17 cellular contexts compared by ENCODE assay signal in genomic region chr4:27929141-27929540, GRCh38.
DNase-seq lines count a peak whose midpoint lies in the region; ATAC-seq and TF ChIP-seq lines count a peak whose summit lies in the region.
"Had no signal": no experiment of that assay in that cellular context is flagged by ENCODE, and none has a peak within 500 bp of the region (broad histone marks: within the 10 kb centered on the region; RNA-seq: fewer than 3 reads in every experiment).

No MANE protein-coding gene starts in this region.

- peaks cover 28% of the 10 kb centered on the region for H3K4me1 Mint-ChIP-seq in HFFc6 (ENCODE audit: low read depth)
- H3K4me1 Mint-ChIP-seq: B cell; CD14-positive monocyte; CD8-positive, alpha-beta memory T cell had no signal

- DNase-seq in HFFc6 (no peak), PC-3 (peak; percentile 3), epithelial cell of esophagus (ENCODE audit: low read depth) (peak; percentile 17), omental fat pad (ENCODE audit: low spot score) (no peak), 8988T (no peak), GM13977 (ENCODE audit: low spot score) (no peak)
- no peak for DNase-seq in stimulated activated CD4-positive, alpha-beta T cell treated with anti-CD3 and anti-CD28 coated beads, Interleukin-1b, Interleukin-23, amount 100 ng/mL, for 48 hours
- DNase-seq: CD4-positive, alpha-beta T cell; CD8-positive, alpha-beta memory T cell; DMS 273 treated with DMSO at 0.1 percent for 48 hours; DMS79; GM23248; H7; HCEC 1CT had no signal

- no peaks in the 10 kb centered on the region for H3K9me3 Mint-ChIP-seq in HFFc6

- no peaks in the 10 kb centered on the region for H3K9me3 ChIP-seq in PC-3 (ENCODE audit: low read length)
- H3K9me3 ChIP-seq: BLaER1 had no signal

- H3K36me3 Mint-ChIP-seq in HFFc6 (ENCODE audit: low read depth) = no peaks in the 10 kb centered on the region; the same call in 1 of the 2 replicates
- H3K36me3 Mint-ChIP-seq: CD14-positive monocyte; CD8-positive, alpha-beta memory T cell had no signal

- no peak overlapping the region for H2AFZ ChIP-seq in PC-3 (ENCODE audit: low read length)
- H2AFZ ChIP-seq: GM23248 had no signal

- no peaks in the 10 kb centered on the region for H3K27me3 Mint-ChIP-seq in HFFc6 (ENCODE audit: insufficient read depth)
- H3K27me3 Mint-ChIP-seq: B cell; CD4-positive, alpha-beta T cell; CD8-positive, alpha-beta memory T cell had no signal

- peak overlapping the region; percentile 60 for H3K4me3 Mint-ChIP-seq in HFFc6
- H3K4me3 Mint-ChIP-seq: B cell; CD14-positive monocyte; CD4-positive, alpha-beta T cell; CD8-positive, alpha-beta memory T cell had no signal

- no peaks in the 10 kb centered on the region for H3K79me2 ChIP-seq in PC-3 (ENCODE audit: low read length)

- no peak overlapping the region for H3K27ac Mint-ChIP-seq in HFFc6
- H3K27ac Mint-ChIP-seq: B cell; CD14-positive monocyte; CD4-positive, alpha-beta T cell; CD8-positive, alpha-beta memory T cell had no signal

- TF ChIP-seq CTCF in HFFc6 (IDR thresholded peaks at IDR 0.05) (no peak), PC-3 (conservative IDR thresholded peaks at IDR 0.05; ENCODE audit: low read depth, low read length) (no peak), epithelial cell of esophagus (IDR thresholded peaks at IDR 0.05; ENCODE audit: insufficient read depth, low read depth, low read length, missing control alignments) (no peak), omental fat pad (IDR thresholded peaks at IDR 0.05) (no peak), GM13977 (IDR thresholded peaks at IDR 0.05; ENCODE audit: extremely low read depth, insufficient read depth, missing control alignments) (no peak)

- no peak overlapping the region for H3K4me2 ChIP-seq in PC-3 (ENCODE audit: low read length)
- H3K4me2 ChIP-seq: BLaER1 had no signal

- H3K36me3 ChIP-seq in PC-3 (ENCODE audit: low read depth, low read length) = no peaks in the 10 kb centered on the region
- H3K36me3 ChIP-seq: BLaER1 had no signal

- no peak; the same call in 1 of the 2 replicates for ATAC-seq in PC-3
- ATAC-seq in omental fat pad (ENCODE audit: low FRiP score) = peak; percentile 80

- H3F3A ChIP-seq in PC-3 (ENCODE audit: low read length, unreplicated experiment) = no peaks in the 10 kb centered on the region

- in situ Hi-C loops in GM13977 (cut with MboI; ENCODE audit: low pct_unique_long_range_greater_than_20kb, low sequenced_read_pairs, unreplicated experiment) = no loop called here

- H3K4me1 ChIP-seq in PC-3 (ENCODE audit: insufficient read depth, low read length) = no peaks in the 10 kb centered on the region
- H3K4me1 ChIP-seq: BLaER1 had no signal

- POLR2A ChIA-PET in PC-3 (lab: Charles Lee; ENCODE audit: unreplicated experiment) = no interaction called here

- H3K27me3 ChIP-seq in PC-3 (ENCODE audit: low read length) = no peaks in the 10 kb centered on the region
- H3K27me3 ChIP-seq: BLaER1 had no signal

- BruUV-seq in PC-3 (replicated peaks; lab: Mats Ljungman, UMichigan) = no TSS peak

- no peak overlapping the region for H3K9ac ChIP-seq in PC-3 (ENCODE audit: low read length)
- H3K9ac ChIP-seq: BLaER1, GM23248 had no signal

- CTCF ChIA-PET in PC-3 (lab: Charles Lee) = no interaction called here

- no peaks in the 10 kb centered on the region for H4K20me1 ChIP-seq in PC-3 (ENCODE audit: low read length)
- H4K20me1 ChIP-seq: BLaER1 had no signal

- H3K4me3 ChIP-seq in PC-3 (ENCODE audit: low read length) (no peak overlapping the region), epithelial cell of esophagus (ENCODE audit: low read length) (no peak overlapping the region)
- H3K4me3 ChIP-seq: BLaER1, GM23248 had no signal

- intact Hi-C loops in PC-3 (cut with micrococcal nuclease) = no loop called here

- H3K27ac ChIP-seq in PC-3 (ENCODE audit: low read length) = no peak overlapping the region
- H3K27ac ChIP-seq: BLaER1, GM23248 had no signal

- no peaks in the 10 kb centered on the region for H3K9me2 ChIP-seq in PC-3 (replicated peaks; ENCODE audit: low read length)

Comparison
In these comparisons a context has a peak if more than half of its experiments do, and no peak if none do; other contexts are left out.
1. DNase-seq: peak in PC-3 (single experiment) and epithelial cell of esophagus (single experiment); none in HFFc6 (single experiment), omental fat pad (single experiment), stimulated activated CD4-positive, alpha-beta T cell treated with anti-CD3 and anti-CD28 coated beads, Interleukin-1b, Interleukin-23, amount 100 ng/mL, for 48 hours (single experiment), 8988T (single experiment) and GM13977 (single experiment).